In genomic region chr20:61273024-61273423, GRCh38 we compare ENCODE assay signal across 1 cellular context. TPM values are rescaled to one million over a fixed set of nuclear protein-coding genes. Genes with fewer than 3 reads are reported as not detected.
"Had no signal": no experiment of that assay in that cellular context is flagged by ENCODE, and none has a peak within 500 bp of the region (broad histone marks: within the 10 kb centered on the region; RNA-seq: fewer than 3 reads in every experiment).

No MANE protein-coding gene starts in this region.

RNA-seq across cellular contexts. Expression of gene CDH4, which starts 21.0 kb away (rescaled TPM):
- total RNA-seq: esophagus mucosa had no signal
